In the genomic region with DNA sequence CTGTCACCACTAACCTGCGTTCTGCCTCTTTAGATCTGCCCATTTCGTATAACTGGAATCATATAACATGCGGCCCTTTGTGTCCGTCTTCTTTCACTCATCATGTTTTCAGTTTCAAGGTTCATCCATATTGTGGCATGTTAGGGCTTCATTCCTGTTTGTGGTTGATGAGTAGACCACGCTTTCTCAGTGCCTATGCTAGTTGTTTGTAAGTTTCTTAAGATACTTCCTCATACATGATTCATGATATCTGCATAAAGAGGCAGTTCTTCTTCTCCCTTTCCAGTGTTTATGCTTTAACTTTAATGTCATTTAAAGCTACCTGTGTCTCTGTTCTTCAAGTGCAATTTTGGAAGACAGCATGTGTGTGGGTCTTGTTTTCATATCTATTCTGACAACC, we compare ENCODE assay signal across 31 cellular contexts.
DNase-seq lines count a peak whose midpoint lies in the region; FAIRE-seq and TF ChIP-seq lines count a peak whose summit lies in the region.
"Had no signal": no experiment of that assay in that cellular context is flagged by ENCODE, and none has a peak within 500 bp of the region (broad histone marks: within the 10 kb centered on the region; RNA-seq: fewer than 3 reads in every experiment).

No MANE protein-coding gene starts in this region.

- intact Hi-C loops in CD14-positive monocyte (cut with micrococcal nuclease), result no loop called here
- intact Hi-C loops in PC-9 (cut with micrococcal nuclease; ENCODE audit: unreplicated experiment), result no loop called here

- peaks cover 65% of the 10 kb centered on the region for H3K4me1 Mint-ChIP-seq in CD14-positive monocyte
- H3K4me1 Mint-ChIP-seq: stimulated activated effector memory CD8-positive, alpha-beta T cell treated with anti-CD3 and anti-CD28 coated beads, Interleukin-12 subunit alpha, Interleukin-12 subunit beta, amount 100 ng/mL, for 72 hours had no signal

- dilution Hi-C loops in keratinocyte (cut with MboI; ENCODE audit: extremely low pct_ligation_motif_present, low sequenced_read_pairs), result no loop called here

- H3K27me3 Mint-ChIP-seq in CD14-positive monocyte (ENCODE audit: low read depth in 3 of 3), result peaks cover 0 to 3% (median 2%) of the 10 kb centered on the region in 3 donors

- H3K36me3 Mint-ChIP-seq in CD14-positive monocyte, result peaks cover 4 to 5% of the 10 kb centered on the region in 2 donors
- H3K36me3 Mint-ChIP-seq: neural progenitor cell; stimulated activated effector memory CD8-positive, alpha-beta T cell treated with anti-CD3 and anti-CD28 coated beads, Interleukin-12 subunit alpha, Interleukin-12 subunit beta, amount 100 ng/mL, for 72 hours had no signal

- no TSS peak for BruUV-seq in PC-9 (replicated peaks; lab: Mats Ljungman, UMichigan)

- peaks cover 17% of the 10 kb centered on the region; the same call in 1 of the 2 replicates for H3F3A ChIP-seq in PC-9 (ENCODE audit: insufficient read depth, low read depth)

- CTCF ChIA-PET in PC-9 (lab: Charles Lee), result no interaction called here

- in situ Hi-C loops in KBM-7 (cut with MboI; ENCODE audit: low pct_unique_long_range_greater_than_20kb, low sequenced_read_pairs), result no loop called here

- H4K20me1 ChIP-seq in keratinocyte (ENCODE audit: control insufficient read depth, extremely low read depth, insufficient read depth, low read length) (no peaks in the 10 kb centered on the region), PC-9 (ENCODE audit: insufficient read depth) (no peaks in the 10 kb centered on the region)

- no peaks in the 10 kb centered on the region for H3K9me2 ChIP-seq in PC-9 (ENCODE audit: insufficient read depth)

- no peak overlapping the region for H3K9ac ChIP-seq in keratinocyte (ENCODE audit: control insufficient read depth, extremely low read depth, insufficient read depth, low read length)
- H3K9ac ChIP-seq: neural progenitor cell had no signal

- no peak overlapping the region for H3K4me3 ChIP-seq in keratinocyte (ENCODE audit: control insufficient read depth in 2 of 3, extremely low read depth in 1 of 3, insufficient read depth in 2 of 3, low read depth in 1 of 3, low read length in 3 of 3)
- no peak overlapping the region for H3K4me3 ChIP-seq in PC-9
- H3K4me3 ChIP-seq: cardiac muscle cell, colonic mucosa, esophagus squamous epithelium, HAP-1, neural progenitor cell, right lobe of liver had no signal

- H2AFZ ChIP-seq in keratinocyte (ENCODE audit: control insufficient read depth, low read length) (no peak overlapping the region), PC-9 (no peak overlapping the region)
- H2AFZ ChIP-seq: neural progenitor cell had no signal

- H3K36me3 ChIP-seq in keratinocyte (ENCODE audit: control insufficient read depth in 2 of 2, extremely low read depth in 1 of 2, insufficient read depth in 2 of 2, low read length in 2 of 2) (no peaks in the 10 kb centered on the region), PC-9 (ENCODE audit: low read depth) (0 out of 2 replicates have a peak, but pooled peaks cover 9% of the 10 kb centered on the region)
- H3K36me3 ChIP-seq: cardiac muscle cell, colonic mucosa, esophagus squamous epithelium, HAP-1, neural progenitor cell, right lobe of liver had no signal

- H3K4me1 ChIP-seq in keratinocyte (ENCODE audit: control insufficient read depth, extremely low read depth, insufficient read depth, low read length) (no peaks in the 10 kb centered on the region), PC-9 (replicated peaks; ENCODE audit: insufficient read depth) (peaks cover 17% of the 10 kb centered on the region)
- H3K4me1 ChIP-seq: colonic mucosa, HAP-1, neural progenitor cell, right lobe of liver had no signal

- POLR2A ChIA-PET in PC-9 (lab: Charles Lee; ENCODE audit: unreplicated experiment), result no interaction called here

- H3K27ac ChIP-seq in keratinocyte (ENCODE audit: control insufficient read depth, insufficient read depth, low read length) (no peak overlapping the region), PC-9 (no peak overlapping the region)
- H3K27ac ChIP-seq: cardiac muscle cell, colonic mucosa, esophagus squamous epithelium, neural progenitor cell, right lobe of liver had no signal

- H3K27ac Mint-ChIP-seq in CD14-positive monocyte, result peak overlapping the region; percentile 99 to 100 (median 99)
- H3K27ac Mint-ChIP-seq: activated naive CD8-positive, alpha-beta T cell; activated T-helper 2 cell treated with anti-CD3 and anti-CD28 coated beads, Interferon-gamma antibody, Interleukin-2, Interleukin-4, amounts not matched to agents 10 μg/mL and 5 μg/mL and 100 μg/mL, durations not matched to agents 14 hours and 24 hours and 36 hours; effector memory CD8-positive, alpha-beta T cell; neural progenitor cell; stimulated activated effector memory CD8-positive, alpha-beta T cell treated with anti-CD3 and anti-CD28 coated beads, Interleukin-12 subunit alpha, Interleukin-12 subunit beta, amount 100 ng/mL, for 72 hours had no signal

- H3K9me3 ChIP-seq in keratinocyte (ENCODE audit: control insufficient read depth, low read depth, low read length) (no peaks in the 10 kb centered on the region), PC-9 (ENCODE audit: insufficient read depth, low read depth) (peaks cover 31% of the 10 kb centered on the region)
- H3K9me3 ChIP-seq: colonic mucosa had no signal

- H3K4me2 ChIP-seq in keratinocyte (ENCODE audit: control insufficient read depth, extremely low read depth, insufficient read depth, low read depth, low read length), result no peak overlapping the region
- no peak overlapping the region for H3K4me2 ChIP-seq in PC-9
- H3K4me2 ChIP-seq: neural progenitor cell had no signal

- H3K79me2 ChIP-seq in keratinocyte (ENCODE audit: control insufficient read depth, insufficient read depth, low read length) (no peaks in the 10 kb centered on the region), PC-9 (ENCODE audit: low read depth) (no peaks in the 10 kb centered on the region)

- H3K4me3 Mint-ChIP-seq in CD14-positive monocyte, result peak overlapping the region; percentile 40 to 92
- H3K4me3 Mint-ChIP-seq: activated naive CD8-positive, alpha-beta T cell; effector memory CD8-positive, alpha-beta T cell; neural progenitor cell; stimulated activated effector memory CD8-positive, alpha-beta T cell treated with anti-CD3 and anti-CD28 coated beads, Interleukin-12 subunit alpha, Interleukin-12 subunit beta, amount 100 ng/mL, for 72 hours had no signal

- peaks cover 12% of the 10 kb centered on the region for H3K27me3 ChIP-seq in keratinocyte (ENCODE audit: control insufficient read depth, extremely low read depth, insufficient read depth, low read length)
- no peaks in the 10 kb centered on the region for H3K27me3 ChIP-seq in PC-9 (ENCODE audit: insufficient read depth, low read depth)
- H3K27me3 ChIP-seq: cardiac muscle cell, colonic mucosa, neural progenitor cell, right lobe of liver had no signal

- no peak for DNase-seq in CD14-positive monocyte (ENCODE audit: low spot score)
- DNase-seq in KBM-7, result peak; percentile 39
- peak; percentile 73 for DNase-seq in SIG-M5 (lab: John Stamatoyannopoulos, UW)
- DNase-seq in keratinocyte (ENCODE audit: low read depth, low spot score), result no peak
- no peak for DNase-seq in activated CD8-positive, alpha-beta memory T cell treated with anti-CD3 and anti-CD28 coated beads for 24 hours
- no peak for DNase-seq in GM03348 (ENCODE audit: low spot score)
- no peak for DNase-seq in PC-9
- no peak for DNase-seq in NCI-H526 (lab: John Stamatoyannopoulos, UW)
- DNase-seq: ACHN; activated CD4-positive, alpha-beta T cell treated with anti-CD3 and anti-CD28 coated beads, Interleukin-2, amount 50 U/mL, for 48 hours; anterior cingulate cortex; colonic mucosa; COR-L47; DMS53; effector memory CD8-positive, alpha-beta T cell; esophagus squamous epithelium; foreskin melanocyte; left colon; mesenchymal stem cell; NCI-H1105; NCI-H1930; NCI-H526 treated with DMSO at 0.1 percent for 48 hours; right lobe of liver; stimulated activated CD4-positive, alpha-beta T cell treated with anti-CD3 and anti-CD28 coated beads, Interleukin-4, amount 100 ng/mL, for 24 hours had no signal

- no peak for TF ChIP-seq CTCF in CD14-positive monocyte (IDR thresholded peaks at IDR 0.05)
- TF ChIP-seq CTCF in keratinocyte (optimal IDR thresholded peaks at IDR 0.05 in 1 of 3, IDR thresholded peaks at IDR 0.05 in 1 of 3, conservative IDR thresholded peaks at IDR 0.05 in 1 of 3; ENCODE audit: extremely low read depth in 1 of 3, insufficient read depth in 2 of 3, low read length in 3 of 3), result no peak
- no peak for TF ChIP-seq CTCF in PC-9 (conservative IDR thresholded peaks at IDR 0.05)

- H3K9me3 Mint-ChIP-seq in CD14-positive monocyte, result peaks cover 0 to 20% (median 3%) of the 10 kb centered on the region in 7 donors

- FAIRE-seq in keratinocyte (lab: Jason Lieb, UNC), result peak; percentile 57
- FAIRE-seq: G401.6 had no signal

- no peaks in the 10 kb centered on the region for H3K9me1 ChIP-seq in keratinocyte (ENCODE audit: control insufficient read depth, extremely low read depth, insufficient read depth, low read length)

Comparison
In these comparisons a context has a peak if more than half of its experiments do, and no peak if none do; other contexts are left out.
1. DNase-seq: peak in KBM-7 (single experiment) and SIG-M5 (single experiment); none in CD14-positive monocyte (single experiment), keratinocyte (single experiment), activated CD8-positive, alpha-beta memory T cell treated with anti-CD3 and anti-CD28 coated beads for 24 hours (single experiment), GM03348 (single experiment), PC-9 (0 of 2) and NCI-H526 (0 of 2).